In genomic region chr2:151043484-151043883, GRCh38 we compare ENCODE assay signal across 15 cellular contexts.
DNase-seq lines count a peak whose midpoint lies in the region; ATAC-seq and TF ChIP-seq lines count a peak whose summit lies in the region.
"Had no signal": no experiment of that assay in that cellular context is flagged by ENCODE, and none has a peak within 500 bp of the region (broad histone marks: within the 10 kb centered on the region; RNA-seq: fewer than 3 reads in every experiment).

No MANE protein-coding gene starts in this region.

- ATAC-seq in SK-N-SH treated with all-trans-retinoic acid at 6 μM for 48 hours: peak; percentile 94
- ATAC-seq in GM19324 (IDR thresholded peaks at IDR 0.05; ENCODE audit: low FRiP score, unreplicated experiment): no peak
- ATAC-seq: T-cell had no signal

- peak overlapping the region; percentile 48 for H3K4me3 ChIP-seq in ACC112 (ENCODE audit: low read depth, low read length)
- no peak overlapping the region for H3K4me3 ChIP-seq in fibroblast of villous mesenchyme (ENCODE audit: low read depth, low read length)
- H3K4me3 ChIP-seq: hepatocyte had no signal

- no peaks in the 10 kb centered on the region for H3K27me3 ChIP-seq in ACC112 (ENCODE audit: insufficient read depth, low read length)
- H3K27me3 ChIP-seq: hepatocyte had no signal

- TF ChIP-seq CTCF in fibroblast of villous mesenchyme (IDR thresholded peaks at IDR 0.05; ENCODE audit: insufficient read depth, low read depth, low read length): no peak

- H2AFZ ChIP-seq in ACC112 (ENCODE audit: low read length, unreplicated experiment): no peak overlapping the region
- H2AFZ ChIP-seq: hepatocyte had no signal

- H3K79me2 ChIP-seq in ACC112 (ENCODE audit: control insufficient read depth, insufficient read depth, low read length, unreplicated experiment): no peaks in the 10 kb centered on the region
- H3K79me2 ChIP-seq: hepatocyte had no signal

- DNase-seq in HT-29 (ENCODE audit: low spot score) (peak; percentile 51), fibroblast of villous mesenchyme (ENCODE audit: low read depth) (peak; percentile 30), NCI-H2029 (lab: John Stamatoyannopoulos, UW) (no peak), NCI-H82 (lab: John Stamatoyannopoulos, UW) (no peak), cerebellum (ENCODE audit: low spot score) (no peak)
- DNase-seq: activated CD4-positive, alpha-beta T cell treated with anti-CD3 and anti-CD28 coated beads, Interleukin-2, amount 50 U/mL, for 48 hours; activated naive CD4-positive, alpha-beta T cell; AML-193; GF-D8; stimulated activated CD4-positive, alpha-beta T cell treated with anti-CD3 and anti-CD28 coated beads, Interleukin-4, amount 100 ng/mL, for 4 hours; T-cell had no signal

- H3K36me3 ChIP-seq in ACC112 (ENCODE audit: insufficient read depth, low read length): no peaks in the 10 kb centered on the region

- 0 out of 2 replicates have a peak overlapping the region, but pooled peaks have one; percentile 38 for H3K27ac ChIP-seq in ACC112 (ENCODE audit: low read depth, low read length)
- H3K27ac ChIP-seq: hepatocyte had no signal

- H3K4me1 ChIP-seq in ACC112 (ENCODE audit: control insufficient read depth, insufficient read depth, low read length, unreplicated experiment): no peaks in the 10 kb centered on the region

TF ChIP-seq in SK-N-SH treated with all-trans-retinoic acid at 6 μM for 48 hours, 23 proteins besides CTCF, POLR2A, EP300 and RAD21:
- TF ChIP-seq ZNF8 (CRISPR knock-in tag; IDR thresholded peaks at IDR 0.05): no peak
- no peak for TF ChIP-seq TOX (CRISPR knock-in tag; IDR thresholded peaks at IDR 0.05; ENCODE audit: borderline replicate concordance)
- TF ChIP-seq ZNF565 (CRISPR knock-in tag; conservative IDR thresholded peaks at IDR 0.05; ENCODE audit: low read depth): no peak
- TF ChIP-seq ARNTL (CRISPR knock-in tag; IDR thresholded peaks at IDR 0.05; ENCODE audit: borderline replicate concordance, low read depth): no peak
- TF ChIP-seq ESRRG (CRISPR knock-in tag; IDR thresholded peaks at IDR 0.05): no peak
- TF ChIP-seq ISL1 (CRISPR knock-in tag; IDR thresholded peaks at IDR 0.05): no peak
- TF ChIP-seq CSDC2 (CRISPR knock-in tag; IDR thresholded peaks at IDR 0.05): no peak
- no peak for TF ChIP-seq POU6F1 (CRISPR knock-in tag; IDR thresholded peaks at IDR 0.05; ENCODE audit: borderline replicate concordance, low read depth)
- no peak for TF ChIP-seq CSRNP3 (CRISPR knock-in tag; IDR thresholded peaks at IDR 0.05)
- TF ChIP-seq BACH2 (CRISPR knock-in tag; IDR thresholded peaks at IDR 0.05; ENCODE audit: borderline replicate concordance): no peak
- no peak for TF ChIP-seq SNAI2 (CRISPR knock-in tag; IDR thresholded peaks at IDR 0.05)
- no peak for TF ChIP-seq TSHZ2 (CRISPR knock-in tag; IDR thresholded peaks at IDR 0.05)
- TF ChIP-seq TCF4 (CRISPR knock-in tag; IDR thresholded peaks at IDR 0.05; ENCODE audit: borderline replicate concordance): no peak
- no peak for TF ChIP-seq GLIS3 (CRISPR knock-in tag; IDR thresholded peaks at IDR 0.05)
- no peak for TF ChIP-seq PATZ1 (CRISPR knock-in tag; IDR thresholded peaks at IDR 0.05; ENCODE audit: borderline replicate concordance)
- no peak for TF ChIP-seq ZC3H10 (CRISPR knock-in tag; IDR thresholded peaks at IDR 0.05)
- TF ChIP-seq CREB5 (CRISPR knock-in tag; IDR thresholded peaks at IDR 0.05; ENCODE audit: low read depth): no peak
- TF ChIP-seq ZFP3 (CRISPR knock-in tag; IDR thresholded peaks at IDR 0.05): no peak
- no peak for TF ChIP-seq ZFP30 (CRISPR knock-in tag; IDR thresholded peaks at IDR 0.05)
TF ChIP-seq in SK-N-SH treated with all-trans-retinoic acid at 6 μM for 48 hours: peak in this region for 0.

Comparison
In these comparisons a context has a peak if more than half of its experiments do, and no peak if none do; other contexts are left out.
1. DNase-seq: peak in HT-29 (single experiment) and fibroblast of villous mesenchyme (single experiment); none in NCI-H2029 (single experiment), NCI-H82 (single experiment) and cerebellum (single experiment).